Comparison of ENCODE assay signal across 8 cellular contexts in genomic region chr15:92902723-92903587, GRCh38. TPM values are rescaled to one million over a fixed set of nuclear protein-coding genes. Genes with fewer than 3 reads are reported as not detected.
DNase-seq lines count a peak whose midpoint lies in the region; ATAC-seq, FAIRE-seq and TF ChIP-seq lines count a peak whose summit lies in the region.

No MANE protein-coding gene starts in this region.

- no peak for TF ChIP-seq RAD21 in A549 (conservative IDR thresholded peaks at IDR 0.05 in 1 of 2, IDR thresholded peaks at IDR 0.05 in 1 of 2)

- H3K9me3 ChIP-seq in A549, result no peaks in the 10 kb centered on the region
- no peaks in the 10 kb centered on the region for H3K9me3 ChIP-seq in HAP-1

- TF ChIP-seq EP300 in A549 (IDR thresholded peaks at IDR 0.05), result no peak

- peak overlapping the region; percentile 100 for H3K27ac Mint-ChIP-seq in activated B cell treated with CpG ODN at 0.5 μM for 24 hours
- peak overlapping the region; percentile 100 for H3K27ac Mint-ChIP-seq in stimulated activated naive CD8-positive, alpha-beta T cell treated with anti-CD3 and anti-CD28 coated beads, Interleukin-15, amount 100 ng/mL, for 72 hours

- intact Hi-C loops in activated B cell treated with CpG ODN at 0.5 μM for 24 hours (cut with micrococcal nuclease), result no loop called here

- peak overlapping the region; percentile 97 for H3K4me3 Mint-ChIP-seq in activated B cell treated with CpG ODN at 0.5 μM for 24 hours
- H3K4me3 Mint-ChIP-seq in stimulated activated naive CD8-positive, alpha-beta T cell treated with anti-CD3 and anti-CD28 coated beads, Interleukin-15, amount 100 ng/mL, for 72 hours, result peak overlapping the region; percentile 86 to 97

- DNase-seq in A549 (ENCODE audit: low read depth in 1 of 2, low spot score in 1 of 2) (no peak), HAP-1 (ENCODE audit: low spot score in 2 of 2) (no peak), activated B cell treated with CpG ODN at 0.5 μM for 24 hours (no peak), NCI-H146 treated with DMSO at 0.1 percent for 48 hours (lab: John Stamatoyannopoulos, UW; ENCODE audit: unreplicated experiment) (no peak), AG20443 (ENCODE audit: low spot score) (no peak)
- no peak for DNase-seq in stimulated activated naive CD8-positive, alpha-beta T cell treated with anti-CD3 and anti-CD28 coated beads, Interleukin-15, amount 100 ng/mL, for 72 hours

- H3K27ac ChIP-seq in A549, result peak overlapping the region; percentile 94 to 95

- H3K9me3 Mint-ChIP-seq in activated B cell treated with CpG ODN at 0.5 μM for 24 hours, result peaks cover 7% of the 10 kb centered on the region
- peaks cover 9 to 10% of the 10 kb centered on the region in 2 donors for H3K9me3 Mint-ChIP-seq in stimulated activated naive CD8-positive, alpha-beta T cell treated with anti-CD3 and anti-CD28 coated beads, Interleukin-15, amount 100 ng/mL, for 72 hours

- H3K4me3 ChIP-seq in A549, result peak overlapping the region; percentile 57
- peak overlapping the region; percentile 66 for H3K4me3 ChIP-seq in HAP-1
- H3K4me3 ChIP-seq in iPS-11a (ENCODE audit: low read depth, low read length), result peak overlapping the region; percentile 96

- H3K4me2 ChIP-seq in A549, result peak overlapping the region; percentile 96

- peaks cover 8% of the 10 kb centered on the region for H3K36me3 ChIP-seq in HAP-1 (replicated peaks)

- H3K27me3 Mint-ChIP-seq in activated B cell treated with CpG ODN at 0.5 μM for 24 hours, result no peaks in the 10 kb centered on the region
- H3K27me3 Mint-ChIP-seq in stimulated activated naive CD8-positive, alpha-beta T cell treated with anti-CD3 and anti-CD28 coated beads, Interleukin-15, amount 100 ng/mL, for 72 hours, result no peaks in the 10 kb centered on the region

- no peak for ATAC-seq in A549
- ATAC-seq in activated B cell treated with CpG ODN at 0.5 μM for 24 hours (ENCODE audit: low read depth), result no peak
- no peak for ATAC-seq in stimulated activated naive CD8-positive, alpha-beta T cell treated with anti-CD3 and anti-CD28 coated beads, Interleukin-15, amount 100 ng/mL, for 72 hours
- no peak for ATAC-seq in HG02678 (IDR thresholded peaks at IDR 0.05; ENCODE audit: unreplicated experiment)

- WGBS in A549 (ENCODE audit: missing lambda C conversion rate), result under 1% methylated on average over 4 of the region's 4 CpGs

- no peaks in the 10 kb centered on the region for H3K27me3 ChIP-seq in HAP-1 (ENCODE audit: low read depth)

- CTCF ChIA-PET in A549 (lab: Yijun Ruan, JAX) (interaction anchor here (1.1 to 9.5 kb wide), 8 partner anchors 9 to 106 kb away, joined by 3 to 98 read pairs (median 4); no protein-coding TSS in a partner anchor), activated B cell treated with CpG ODN at 0.5 μM for 24 hours (lab: Charles Lee) (interaction anchor here (1.3 to 5.0 kb wide), 3 partner anchors 15 to 105 kb away, joined by 5 to 33 read pairs (median 10); no protein-coding TSS in a partner anchor)

- FAIRE-seq in A549 (lab: Jason Lieb, UNC), result peak; percentile 46

- peaks cover 56% of the 10 kb centered on the region for H3K36me3 Mint-ChIP-seq in activated B cell treated with CpG ODN at 0.5 μM for 24 hours (ENCODE audit: low read depth)

- POLR2A ChIA-PET in A549 (lab: Yijun Ruan, JAX), result interaction anchor here (0.5 to 11.1 kb wide), 7 partner anchors 13 to 99 kb away, joined by 4 to 374 read pairs (median 9); no protein-coding TSS in a partner anchor
- POLR2A ChIA-PET in activated B cell treated with CpG ODN at 0.5 μM for 24 hours (lab: Charles Lee), result interaction anchor here (1.2 to 10.5 kb wide), 11 partner anchors 8 to 105 kb away, joined by 3 to 449 read pairs (median 14); no protein-coding TSS in a partner anchor

- in situ Hi-C loops in HAP-1 (cut with MboI; ENCODE audit: low sequenced_read_pairs), result no loop called here

- TF ChIP-seq POLR2A in A549 (IDR thresholded peaks at IDR 0.05; ENCODE audit: low read length), result no peak

- TF ChIP-seq CTCF in A549 (IDR thresholded peaks at IDR 0.05) (no peak), activated B cell treated with CpG ODN at 0.5 μM for 24 hours (IDR thresholded peaks at IDR 0.05) (no peak)

- H3K4me1 Mint-ChIP-seq in activated B cell treated with CpG ODN at 0.5 μM for 24 hours, result peaks cover 70% of the 10 kb centered on the region
- peaks cover 44% of the 10 kb centered on the region for H3K4me1 Mint-ChIP-seq in stimulated activated naive CD8-positive, alpha-beta T cell treated with anti-CD3 and anti-CD28 coated beads, Interleukin-15, amount 100 ng/mL, for 72 hours

- H3K4me1 ChIP-seq in A549, result peaks cover 29% of the 10 kb centered on the region
- H3K4me1 ChIP-seq in HAP-1, result peaks cover 32% of the 10 kb centered on the region

TF ChIP-seq in A549, 52 proteins besides CTCF, POLR2A, EP300 and RAD21:
- TF ChIP-seq FOSL2 (IDR thresholded peaks at IDR 0.05) (no peak), FOSL2 (CRISPR knock-in tag; IDR thresholded peaks at IDR 0.05) (0 out of 2 replicates have a peak, but pooled peaks have one; percentile 14), ZC3H11A (IDR thresholded peaks at IDR 0.05) (no peak)

RNA-seq across cellular contexts. Expression of gene CHD2, which starts 2.8 kb away (rescaled TPM):
- polyA plus RNA-seq in A549 (2011; rRNA removed) (68.2 and 88.1 TPM in 2 replicates), A549 (2017; fragmentation: RNase III; extraction: RNeasy Plus Mini Kit Qiagen cat#74134 plus additional on column Dnase treatment) (29.5 to 30.2 TPM (median 29.5 TPM) in 3 replicates)
- polyA plus RNA-seq in A549 (2012; cell fraction: cytosol; rRNA removed), result 19.7 and 19.8 TPM in 2 replicates
- 42.4 and 67.4 TPM in 2 replicates for polyA plus RNA-seq in A549 (2012; cell fraction: nucleus; rRNA removed)
- 127 and 129 TPM in 2 replicates for polyA minus RNA-seq in A549 (2011; rRNA and poly(A)+ RNA removed)
- total RNA-seq in activated B cell treated with CpG ODN at 0.5 μM for 24 hours, result 249 and 298 TPM in 2 replicates
